ENCODE assay signal across 1 cellular context in the genomic region with DNA sequence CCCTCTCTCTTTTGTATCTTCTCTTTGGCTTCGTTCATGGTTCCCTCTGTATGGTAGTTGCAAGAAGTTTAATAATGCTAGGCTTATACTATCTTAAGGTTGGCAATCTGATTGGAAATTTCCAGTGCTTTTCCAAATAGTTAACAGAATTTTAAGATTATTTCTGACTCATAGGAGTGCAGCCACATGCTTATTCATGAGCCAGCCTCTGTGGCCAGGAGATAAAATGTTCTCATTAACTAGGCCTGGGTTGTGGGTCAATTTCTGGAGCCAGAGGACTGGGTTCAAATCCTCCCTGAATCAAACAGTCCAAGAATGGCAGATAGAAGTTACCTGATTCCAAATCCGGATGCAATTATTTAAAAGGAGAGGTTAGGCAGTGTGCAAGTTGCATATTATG.
TF ChIP-seq lines count a peak whose summit lies in the region.

No MANE protein-coding gene starts in this region.

TF ChIP-seq in SK-N-SH treated with all-trans-retinoic acid at 6 μM for 48 hours, 23 proteins besides CTCF, POLR2A, EP300 and RAD21 (continued from another document):
- TF ChIP-seq, protein P1, sequence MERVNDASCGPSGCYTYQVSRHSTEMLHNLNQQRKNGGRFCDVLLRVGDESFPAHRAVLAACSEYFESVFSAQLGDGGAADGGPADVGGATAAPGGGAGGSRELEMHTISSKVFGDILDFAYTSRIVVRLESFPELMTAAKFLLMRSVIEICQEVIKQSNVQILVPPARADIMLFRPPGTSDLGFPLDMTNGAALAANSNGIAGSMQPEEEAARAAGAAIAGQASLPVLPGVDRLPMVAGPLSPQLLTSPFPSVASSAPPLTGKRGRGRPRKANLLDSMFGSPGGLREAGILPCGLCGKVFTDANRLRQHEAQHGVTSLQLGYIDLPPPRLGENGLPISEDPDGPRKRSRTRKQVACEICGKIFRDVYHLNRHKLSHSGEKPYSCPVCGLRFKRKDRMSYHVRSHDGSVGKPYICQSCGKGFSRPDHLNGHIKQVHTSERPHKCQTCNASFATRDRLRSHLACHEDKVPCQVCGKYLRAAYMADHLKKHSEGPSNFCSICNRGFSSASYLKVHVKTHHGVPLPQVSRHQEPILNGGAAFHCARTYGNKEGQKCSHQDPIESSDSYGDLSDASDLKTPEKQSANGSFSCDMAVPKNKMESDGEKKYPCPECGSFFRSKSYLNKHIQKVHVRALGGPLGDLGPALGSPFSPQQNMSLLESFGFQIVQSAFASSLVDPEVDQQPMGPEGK (CRISPR knock-in tag; IDR thresholded peaks at IDR 0.05; ENCODE audit: borderline replicate concordance): no peak
- TF ChIP-seq ZFP30 (CRISPR knock-in tag; IDR thresholded peaks at IDR 0.05) (no peak), TCF4 (CRISPR knock-in tag; IDR thresholded peaks at IDR 0.05; ENCODE audit: borderline replicate concordance) (no peak), OSR1 (CRISPR knock-in tag; IDR thresholded peaks at IDR 0.05) (no peak), ZFP3 (CRISPR knock-in tag; IDR thresholded peaks at IDR 0.05) (no peak), CSDC2 (CRISPR knock-in tag; IDR thresholded peaks at IDR 0.05) (no peak)
